ENCODE assay signal across 19 cellular contexts in the genomic region with DNA sequence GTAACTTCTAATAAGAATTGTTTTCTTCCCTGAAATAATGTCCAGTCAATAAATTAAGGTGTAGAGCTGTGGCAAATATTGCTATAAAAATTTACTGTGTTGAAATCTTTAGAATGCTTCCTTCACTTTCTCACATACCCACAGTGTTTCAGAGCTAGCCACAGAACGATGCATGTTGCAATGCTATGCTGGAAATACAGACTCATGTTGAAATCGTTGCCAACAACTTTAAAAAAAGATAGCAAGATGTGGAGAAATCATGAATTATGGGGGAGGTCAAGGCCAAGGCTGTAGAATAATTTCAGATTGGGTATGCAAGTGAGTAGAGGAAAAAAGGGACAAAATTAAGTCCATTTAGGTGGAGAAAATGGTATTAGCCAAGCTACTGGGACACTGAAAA.
DNase-seq lines count a peak whose midpoint lies in the region; ATAC-seq, FAIRE-seq and TF ChIP-seq lines count a peak whose summit lies in the region.
"Had no signal": no experiment of that assay in that cellular context is flagged by ENCODE, and none has a peak within 500 bp of the region (broad histone marks: within the 10 kb centered on the region; RNA-seq: fewer than 3 reads in every experiment).

No MANE protein-coding gene starts in this region.

- ATAC-seq in A549: no peak
- ATAC-seq: SK-N-SH treated with all-trans-retinoic acid at 6 μM for 48 hours had no signal

- H3K9me3 ChIP-seq in A549: 0 out of 3 replicates have a peak, but pooled peaks cover 5% of the 10 kb centered on the region
- H3K9me3 ChIP-seq: testis had no signal

- no peak for TF ChIP-seq CTCF in A549 (IDR thresholded peaks at IDR 0.05)
- no peak for TF ChIP-seq CTCF in fibroblast of pulmonary artery (IDR thresholded peaks at IDR 0.05; ENCODE audit: low read length, missing control alignments)

- no peaks in the 10 kb centered on the region for H3K4me1 ChIP-seq in A549
- H3K4me1 ChIP-seq: testis had no signal

- POLR2A ChIA-PET in A549 (lab: Yijun Ruan, JAX): no interaction called here

- FAIRE-seq in A549 (lab: Jason Lieb, UNC): no peak
- FAIRE-seq: A204.1, H1 had no signal

- 24% methylated on average over 2 of the region's 2 CpGs for WGBS in A549 (ENCODE audit: missing lambda C conversion rate)

- no peak overlapping the region for H3K27ac ChIP-seq in A549
- H3K27ac ChIP-seq: testis had no signal

- no peak for TF ChIP-seq RAD21 in A549 (conservative IDR thresholded peaks at IDR 0.05 in 1 of 2, IDR thresholded peaks at IDR 0.05 in 1 of 2)

- H3K4me3 ChIP-seq in A549 (no peak overlapping the region), fibroblast of pulmonary artery (replicated peaks; ENCODE audit: low read depth, low read length) (no peak overlapping the region)
- H3K4me3 ChIP-seq: testis had no signal

- CTCF ChIA-PET in A549 (lab: Yijun Ruan, JAX): no interaction called here

- DNase-seq in A549 (ENCODE audit: low read depth in 1 of 2, low spot score in 1 of 2) (no peak), H4 (ENCODE audit: low spot score) (peak; percentile 10), SKM-1 (lab: John Stamatoyannopoulos, UW; ENCODE audit: unreplicated experiment) (peak; percentile 73), fibroblast of pulmonary artery (ENCODE audit: low read depth) (peak; percentile 96), NCI-H2029 treated with DMSO at 0.1 percent for 48 hours (lab: John Stamatoyannopoulos, UW) (no peak), DMS53 (lab: John Stamatoyannopoulos, UW) (no peak), SHP77 (lab: John Stamatoyannopoulos, UW) (no peak)
- no peak for DNase-seq in activated CD4-positive, alpha-beta T cell treated with anti-CD3 and anti-CD28 coated beads for 48 hours
- DNase-seq: activated CD4-positive, alpha-beta memory T cell treated with anti-CD3 and anti-CD28 coated beads, Interleukin-2, amount 10 ng/mL, durations not matched to agents 7 days and 5 days; amniotic stem cell; NCI-H2227 treated with DMSO at 0.1 percent for 48 hours; nephron progenitor cell; OCI-M1; retina; stimulated activated CD4-positive, alpha-beta T cell treated with anti-CD3 and anti-CD28 coated beads, Interleukin-1b, Interleukin-23, amount 100 ng/mL, for 48 hours; testis had no signal

- TF ChIP-seq POLR2A in A549 (IDR thresholded peaks at IDR 0.05; ENCODE audit: low read length): no peak

- no peak overlapping the region for H3K4me2 ChIP-seq in A549

- TF ChIP-seq EP300 in A549 (IDR thresholded peaks at IDR 0.05): no peak

TF ChIP-seq in A549, 52 proteins besides CTCF, POLR2A, EP300 and RAD21:
- TF ChIP-seq TP53 (CRISPR knock-in tag; IDR thresholded peaks at IDR 0.05): no peak
- TF ChIP-seq, protein P1, sequence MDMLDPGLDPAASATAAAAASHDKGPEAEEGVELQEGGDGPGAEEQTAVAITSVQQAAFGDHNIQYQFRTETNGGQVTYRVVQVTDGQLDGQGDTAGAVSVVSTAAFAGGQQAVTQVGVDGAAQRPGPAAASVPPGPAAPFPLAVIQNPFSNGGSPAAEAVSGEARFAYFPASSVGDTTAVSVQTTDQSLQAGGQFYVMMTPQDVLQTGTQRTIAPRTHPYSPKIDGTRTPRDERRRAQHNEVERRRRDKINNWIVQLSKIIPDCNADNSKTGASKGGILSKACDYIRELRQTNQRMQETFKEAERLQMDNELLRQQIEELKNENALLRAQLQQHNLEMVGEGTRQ (IDR thresholded peaks at IDR 0.05): no peak
- no peak for TF ChIP-seq REST (IDR thresholded peaks at IDR 0.05)
- TF ChIP-seq HDAC2 (IDR thresholded peaks at IDR 0.05): no peak
- peak; percentile 15; the same call in 1 of the 2 replicates for TF ChIP-seq HES2 (IDR thresholded peaks at IDR 0.05)

Comparison
In these comparisons a context has a peak if more than half of its experiments do, and no peak if none do; other contexts are left out.
1. DNase-seq: peak in H4 (single experiment), SKM-1 (single experiment) and fibroblast of pulmonary artery (single experiment); none in A549 (0 of 2), NCI-H2029 treated with DMSO at 0.1 percent for 48 hours (single experiment), DMS53 (single experiment), SHP77 (0 of 2) and activated CD4-positive, alpha-beta T cell treated with anti-CD3 and anti-CD28 coated beads for 48 hours (single experiment).